Comparison of ENCODE assay signal across 8 cellular contexts in genomic region chr2:10302479-10303173, GRCh38. TPM values are rescaled to one million over a fixed set of nuclear protein-coding genes. Genes with fewer than 3 reads are reported as not detected.
A peak's percentile ranks its signal among the peaks of the same experiment; 100 is the strongest.
DNase-seq lines count a peak whose midpoint lies in the region; ATAC-seq, FAIRE-seq and TF ChIP-seq lines count a peak whose summit lies in the region.

TSS of gene HPCAL1 (plus strand) at chr2:10302904. CDS start at chr2:10419758, 116,854 bp downstream.

- peak; percentile 64 for FAIRE-seq in GM18507 (lab: Jason Lieb, UNC)

- peak; percentile 80 for ATAC-seq in HG02981 (IDR thresholded peaks at IDR 0.05; ENCODE audit: unreplicated experiment)
- ATAC-seq in WTC11, result peak; percentile 97

- H3K27ac Mint-ChIP-seq in WTC11, result 0 out of 2 replicates have a peak within 1 kb of the TSS, but pooled peaks have one; percentile 42

- peak; percentile 31 for TF ChIP-seq CTCF in WTC11 (IDR thresholded peaks at IDR 0.05)

- H3K27ac ChIP-seq in caudate nucleus (ENCODE audit: low read depth, low read length), result peak within 1 kb of the TSS; percentile 86

- peak; percentile 61 for DNase-seq in A172 (ENCODE audit: low spot score)
- peak; percentile 87 for DNase-seq in GM18507 (ENCODE audit: extremely low spot score, insufficient read length, low read depth)
- peak; percentile 86 for DNase-seq in NCI-H2171 (lab: John Stamatoyannopoulos, UW)
- peak; percentile 97 for DNase-seq in WTC11 (ENCODE audit: low spot score)
- peak in 56 of 61 donors; percentile 17 to 88 (median 68) for DNase-seq in caudate nucleus (lab: John Stamatoyannopoulos, UW)
- peak; percentile 59 for DNase-seq in inferior parietal cortex (ENCODE audit: extremely low spot score)
- DNase-seq in stimulated activated CD4-positive, alpha-beta T cell treated with anti-CD3 and anti-CD28 coated beads, Interleukin-12 subunit alpha, Interleukin-12 subunit beta, amount 100 ng/mL, for 4 hours, result peak; percentile 79

- no peaks in the 10 kb centered on the region for H3K36me3 Mint-ChIP-seq in WTC11

- peaks cover 24% of the 10 kb centered on the region for H3K4me1 Mint-ChIP-seq in WTC11

- CTCF ChIA-PET in WTC11 (lab: Charles Lee), result interaction anchor here (0.6 to 6.7 kb wide), 26 partner anchors 12 to 178 kb away, joined by 3 to 100 read pairs (median 4); no protein-coding TSS in a partner anchor

- POLR2A ChIA-PET in WTC11 (lab: Charles Lee), result interaction anchor here (0.6 kb wide), 1 partner anchor 19 kb away, joined by 6 read pairs; no protein-coding TSS in a partner anchor

- H3K9me3 Mint-ChIP-seq in WTC11, result peaks cover 5% of the 10 kb centered on the region

- peaks cover 52% of the 10 kb centered on the region for H3K27me3 Mint-ChIP-seq in WTC11 (ENCODE audit: low read depth)

- peak within 1 kb of the TSS; percentile 84 for H3K4me3 Mint-ChIP-seq in WTC11

TF ChIP-seq in WTC11, 78 proteins besides CTCF, POLR2A, EP300 and RAD21 (continues in another document):
- TF ChIP-seq FOXP1 (CRISPR knock-in tag; IDR thresholded peaks at IDR 0.05; ENCODE audit: borderline replicate concordance) (no peak), PRRX2 (CRISPR knock-in tag; IDR thresholded peaks at IDR 0.05) (no peak), GABPB1 (CRISPR knock-in tag; IDR thresholded peaks at IDR 0.05) (peak; percentile 56; the same call in 1 of the 2 replicates), MYBL2 (CRISPR knock-in tag; IDR thresholded peaks at IDR 0.05) (no peak), SP1 (CRISPR knock-in tag; conservative IDR thresholded peaks at IDR 0.05) (peak; percentile 75; the same call in 1 of the 2 replicates), ZNF532 (CRISPR knock-in tag; IDR thresholded peaks at IDR 0.05; ENCODE audit: borderline replicate concordance) (no peak), SMAD4 (CRISPR knock-in tag; IDR thresholded peaks at IDR 0.05) (no peak), PREB (CRISPR knock-in tag; IDR thresholded peaks at IDR 0.05; ENCODE audit: borderline replicate concordance) (no peak), FOXJ3 (CRISPR knock-in tag; IDR thresholded peaks at IDR 0.05; ENCODE audit: borderline replicate concordance) (no peak), RELA (CRISPR knock-in tag; IDR thresholded peaks at IDR 0.05; ENCODE audit: borderline replicate concordance) (no peak), FOXP4 (CRISPR knock-in tag; IDR thresholded peaks at IDR 0.05) (peak; percentile 26; the same call in 1 of the 2 replicates), ARID4B (CRISPR knock-in tag; IDR thresholded peaks at IDR 0.05; ENCODE audit: borderline replicate concordance) (0 out of 2 replicates have a peak, but pooled peaks have one; percentile 49), HMGXB4 (CRISPR knock-in tag; IDR thresholded peaks at IDR 0.05) (0 out of 2 replicates have a peak, but pooled peaks have one; percentile 8), ZNF671 (CRISPR knock-in tag; IDR thresholded peaks at IDR 0.05) (no peak), TCF7 (CRISPR knock-in tag; IDR thresholded peaks at IDR 0.05; ENCODE audit: low read depth) (no peak)

RNA-seq across cellular contexts. Expression of gene HPCAL1, which starts in this region (rescaled TPM):
- total RNA-seq in A172 (2014; rRNA removed; shearing (Covaris generic)), result 101 and 102 TPM in 2 replicates
- 10.5 to 12.4 TPM (median 11.8 TPM) in 3 replicates for total RNA-seq in WTC11 (2021)

Comparison
In these comparisons a context has a peak if more than half of its experiments do, and no peak if none do; other contexts are left out.
1. Peak in every context shown above with its lines: DNase-seq, ATAC-seq and H3K27ac ChIP-seq.